ENCODE assay signal across 26 cellular contexts in genomic region chr9:130379649-130379970, GRCh38.
"Had no signal": no experiment of that assay in that cellular context is flagged by ENCODE, and none has a peak within 500 bp of the region (broad histone marks: within the 10 kb centered on the region; RNA-seq: fewer than 3 reads in every experiment).

No MANE protein-coding gene starts in this region.

- DNase-seq: hippocampal formation; kidney glomerular epithelial cell; left colon; mesendoderm; naive B cell; natural killer cell; pancreas; posterior cingulate gyrus; psoas muscle; right lobe of liver; stimulated activated CD4-positive, alpha-beta T cell treated with anti-CD3 and anti-CD28 coated beads, Interleukin-1b, Interleukin-23, amount 100 ng/mL, for 48 hours; stimulated activated CD4-positive, alpha-beta T cell treated with anti-CD3 and anti-CD28 coated beads, Interleukin-2, amount 100 ng/mL, for 48 hours; stimulated activated CD4-positive, alpha-beta T cell treated with anti-CD3 and anti-CD28 coated beads, Interleukin-4, amount 100 ng/mL, for 4 hours; stimulated activated CD8-positive, alpha-beta memory T cell treated with anti-CD3 and anti-CD28 coated beads, Interleukin-4, amount 100 ng/mL, for 48 hours; stimulated activated naive CD4-positive, alpha-beta T cell treated with Interleukin-2 at 50 U/mL for 16 hours; stimulated activated naive CD8-positive, alpha-beta T cell treated with anti-CD3 and anti-CD28 coated beads, Interleukin-15, amount 100 ng/mL, for 72 hours; substantia nigra; uterus had no signal

- H3K27ac Mint-ChIP-seq: mesothelial cell of epicardium; naive B cell; natural killer cell; stimulated activated memory B cell treated with anti-CD40 and anti-IgM and Interleukin-4, amounts not matched to agents 10 μg/mL and 1 μg/mL and 100 μg/mL, for 72 hours; stimulated activated naive CD8-positive, alpha-beta T cell treated with anti-CD3 and anti-CD28 coated beads, Interleukin-15, amount 100 ng/mL, for 72 hours; type B pancreatic cell had no signal

- H3K9me3 Mint-ChIP-seq: mesothelial cell of epicardium; naive B cell; natural killer cell; stimulated activated memory B cell treated with anti-CD40 and anti-IgM and Interleukin-4, amounts not matched to agents 10 μg/mL and 1 μg/mL and 100 μg/mL, for 72 hours; stimulated activated naive CD8-positive, alpha-beta T cell treated with anti-CD3 and anti-CD28 coated beads, Interleukin-15, amount 100 ng/mL, for 72 hours; type B pancreatic cell had no signal

- H3K4me3 Mint-ChIP-seq: mesothelial cell of epicardium; naive B cell; natural killer cell; stimulated activated memory B cell treated with anti-CD40 and anti-IgM and Interleukin-4, amounts not matched to agents 10 μg/mL and 1 μg/mL and 100 μg/mL, for 72 hours; stimulated activated naive CD8-positive, alpha-beta T cell treated with anti-CD3 and anti-CD28 coated beads, Interleukin-15, amount 100 ng/mL, for 72 hours; type B pancreatic cell had no signal

- H3K27me3 Mint-ChIP-seq: stimulated activated naive CD8-positive, alpha-beta T cell treated with anti-CD3 and anti-CD28 coated beads, Interleukin-15, amount 100 ng/mL, for 72 hours; type B pancreatic cell had no signal

- H3K36me3 Mint-ChIP-seq: mesothelial cell of epicardium; naive B cell; natural killer cell; stimulated activated memory B cell treated with anti-CD40 and anti-IgM and Interleukin-4, amounts not matched to agents 10 μg/mL and 1 μg/mL and 100 μg/mL, for 72 hours; type B pancreatic cell had no signal

- H3K4me3 ChIP-seq: left lung, lung, pancreas, psoas muscle, right atrium auricular region, right lobe of liver, smooth muscle cell, tibial nerve, uterus had no signal

- H3K4me1 Mint-ChIP-seq: mesothelial cell of epicardium; naive B cell; natural killer cell; stimulated activated memory B cell treated with anti-CD40 and anti-IgM and Interleukin-4, amounts not matched to agents 10 μg/mL and 1 μg/mL and 100 μg/mL, for 72 hours; stimulated activated naive CD8-positive, alpha-beta T cell treated with anti-CD3 and anti-CD28 coated beads, Interleukin-15, amount 100 ng/mL, for 72 hours had no signal

- ATAC-seq: left colon; left lung; natural killer cell; pancreas; psoas muscle; right lobe of liver; stimulated activated memory B cell treated with anti-CD40 and anti-IgM and Interleukin-4, amounts not matched to agents 10 μg/mL and 1 μg/mL and 100 μg/mL, for 72 hours; stimulated activated naive CD8-positive, alpha-beta T cell treated with anti-CD3 and anti-CD28 coated beads, Interleukin-15, amount 100 ng/mL, for 72 hours had no signal
